ENCODE assay signal across 9 cellular contexts in the genomic region with DNA sequence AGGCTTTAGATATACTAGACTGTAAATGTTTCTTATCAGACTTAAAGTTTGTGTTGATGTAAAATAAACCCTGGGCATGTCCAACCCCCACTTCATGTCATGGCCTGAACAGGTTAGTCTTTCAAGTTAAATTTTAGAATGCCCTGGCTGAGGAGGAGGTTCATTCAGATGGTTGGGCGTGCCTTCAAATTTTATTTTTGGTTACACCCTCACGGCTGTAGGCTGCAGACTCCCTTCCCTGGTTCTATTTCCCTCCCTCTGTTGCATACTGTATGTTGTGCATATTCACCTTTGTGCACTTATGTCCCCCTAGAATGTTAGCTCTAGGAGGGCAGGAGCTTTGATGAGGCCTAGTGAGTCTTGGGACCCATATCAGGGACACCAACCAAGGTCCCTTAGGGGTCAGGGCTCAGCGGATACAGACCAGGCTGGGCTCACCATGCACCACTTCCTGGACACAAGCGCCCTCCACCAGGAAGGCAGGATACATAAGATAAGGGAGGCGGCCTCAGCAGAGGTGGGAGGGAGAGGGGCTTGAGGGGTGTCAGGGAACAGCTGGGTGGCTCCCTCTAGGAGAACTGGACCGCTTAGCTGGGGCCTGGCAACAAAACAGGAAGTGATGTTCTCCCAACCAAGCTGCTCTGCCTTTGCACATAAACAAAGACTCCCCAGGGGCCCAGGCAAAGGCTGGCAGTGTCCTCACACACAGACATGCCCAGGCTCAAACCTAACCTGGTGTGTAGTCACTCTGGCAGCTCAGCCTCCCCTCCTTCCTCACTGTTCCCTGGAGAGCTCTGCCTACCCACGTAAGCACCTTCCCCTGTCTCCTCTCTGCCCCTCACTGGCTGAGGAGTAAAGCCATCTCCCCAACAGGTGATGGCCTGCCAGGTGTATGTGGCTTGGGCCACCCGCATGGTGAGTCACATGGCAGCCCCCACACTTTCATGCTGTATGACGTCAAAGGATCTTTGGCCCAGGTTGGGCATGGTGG. TPM values are rescaled to one million over a fixed set of nuclear protein-coding genes. Genes with fewer than 3 reads are reported as not detected.
DNase-seq lines count a peak whose midpoint lies in the region; ATAC-seq, FAIRE-seq and TF ChIP-seq lines count a peak whose summit lies in the region.
"Had no signal": no experiment of that assay in that cellular context is flagged by ENCODE, and none has a peak within 500 bp of the region (broad histone marks: within the 10 kb centered on the region; RNA-seq: fewer than 3 reads in every experiment).

No MANE protein-coding gene starts in this region.

- H3K36me3 ChIP-seq in breast epithelium (no peaks in the 10 kb centered on the region), left ventricle myocardium inferior (no peaks in the 10 kb centered on the region), aorta (ENCODE audit: control insufficient read depth in 1 of 2, insufficient read depth in 2 of 2, low read length in 1 of 2) (no peaks in the 10 kb centered on the region)

- BruUV-seq in MCF 10A (replicated peaks; lab: Mats Ljungman, UMichigan): no TSS peak

- CTCF ChIA-PET in MCF 10A (lab: Yijun Ruan, JAX): interaction anchor here (0.8 to 2.2 kb wide), 6 partner anchors 18 to 54 kb away, joined by 3 to 10 read pairs (median 5); no protein-coding TSS in a partner anchor
- CTCF ChIA-PET in RWPE1 (lab: Yijun Ruan, JAX): no interaction called here

- no peaks in the 10 kb centered on the region for H3K27me3 Mint-ChIP-seq in MCF 10A (ENCODE audit: insufficient read depth, unreplicated experiment)

- DNase-seq in MCF 10A (ENCODE audit: unreplicated experiment): peak; percentile 75
- DNase-seq in breast epithelium (ENCODE audit: low spot score in 2 of 2): no peak
- DNase-seq in RWPE1 (ENCODE audit: low spot score): peak; percentile 67
- no peak for DNase-seq in left ventricle myocardium inferior
- peak in 1 of 2 donors; percentile 47 for DNase-seq in aorta
- no peak for DNase-seq in frontal cortex (ENCODE audit: low spot score in 2 of 2)
- DNase-seq: activated gamma-delta T cell treated with Interleukin-2 at 50 U/mL for 16 hours had no signal

- H3K27me3 ChIP-seq in breast epithelium: no peaks in the 10 kb centered on the region
- H3K27me3 ChIP-seq in left ventricle myocardium inferior (ENCODE audit: low read depth): no peaks in the 10 kb centered on the region
- H3K27me3 ChIP-seq in aorta (ENCODE audit: control insufficient read depth in 1 of 2, insufficient read depth in 2 of 2, low read length in 1 of 2): no peaks in the 10 kb centered on the region

- 64 to 67% methylated on average over 9 of the region's 9 CpGs for WGBS in aorta, 2 donors

- no peak for TF ChIP-seq POLR2A in breast epithelium (IDR thresholded peaks at IDR 0.05)

- H3K36me3 Mint-ChIP-seq in MCF 10A (ENCODE audit: insufficient read depth, unreplicated experiment): no peaks in the 10 kb centered on the region

- TF ChIP-seq CTCF in MCF 10A (IDR thresholded peaks at IDR 0.05; ENCODE audit: unreplicated experiment): no peak
- TF ChIP-seq CTCF in breast epithelium (IDR thresholded peaks at IDR 0.05): no peak
- TF ChIP-seq CTCF in RWPE1 (conservative IDR thresholded peaks at IDR 0.05; ENCODE audit: low read depth): no peak
- TF ChIP-seq CTCF in left ventricle myocardium inferior (IDR thresholded peaks at IDR 0.05; ENCODE audit: borderline replicate concordance): no peak

- FAIRE-seq in frontal cortex (lab: Jason Lieb, UNC): no peak

- intact Hi-C loops in MCF 10A (cut with micrococcal nuclease): no loop called here
- intact Hi-C loops in breast epithelium (cut with DNase I; ENCODE audit: low total_unique reads): no loop called here
- intact Hi-C loops in left ventricle myocardium inferior (cut with micrococcal nuclease): no loop called here
- intact Hi-C loops in aorta (cut with DNase I): no loop called here

- H3K9me3 Mint-ChIP-seq in MCF 10A (ENCODE audit: unreplicated experiment): no peaks in the 10 kb centered on the region

- no peaks in the 10 kb centered on the region for H3K9me3 ChIP-seq in breast epithelium
- no peaks in the 10 kb centered on the region for H3K9me3 ChIP-seq in left ventricle myocardium inferior (replicated peaks)
- no peaks in the 10 kb centered on the region for H3K9me3 ChIP-seq in aorta (ENCODE audit: control insufficient read depth, low read length)

- ATAC-seq in aorta (ENCODE audit: low FRiP score) (peak; percentile 15), GM19324 (IDR thresholded peaks at IDR 0.05; ENCODE audit: low FRiP score, unreplicated experiment) (no peak), HG03159 (IDR thresholded peaks at IDR 0.05; ENCODE audit: unreplicated experiment) (no peak)

- peaks cover 30% of the 10 kb centered on the region for H3K4me1 Mint-ChIP-seq in MCF 10A (ENCODE audit: insufficient read depth, unreplicated experiment)

- no peak overlapping the region for H3K27ac Mint-ChIP-seq in MCF 10A (ENCODE audit: low read depth, unreplicated experiment)

- H3K4me1 ChIP-seq in breast epithelium: peaks cover 0 to 6% of the 10 kb centered on the region in 2 donors
- peaks cover 40% of the 10 kb centered on the region for H3K4me1 ChIP-seq in left ventricle myocardium inferior
- H3K4me1 ChIP-seq in aorta (ENCODE audit: control insufficient read depth in 1 of 2, insufficient read depth in 2 of 2, low read length in 2 of 2): no peaks in the 10 kb centered on the region

- H3K4me3 ChIP-seq in breast epithelium: no peak overlapping the region
- no peak overlapping the region for H3K4me3 ChIP-seq in left ventricle myocardium inferior
- H3K4me3 ChIP-seq in aorta (ENCODE audit: low read length in 2 of 2): no peak overlapping the region

- H3K27ac ChIP-seq in breast epithelium: peak overlapping the region in 1 of 2 donors; percentile 43
- peak overlapping the region; percentile 86 for H3K27ac ChIP-seq in RWPE1
- H3K27ac ChIP-seq in left ventricle myocardium inferior (replicated peaks): peak overlapping the region; percentile 60
- H3K27ac ChIP-seq in aorta (ENCODE audit: low read depth in 1 of 2, low read length in 2 of 2): no peak overlapping the region

- POLR2A ChIA-PET in MCF 10A (lab: Yijun Ruan, JAX) (interaction anchor here (0.9 to 1.6 kb wide), 4 partner anchors 19 to 116 kb away, joined by 3 to 5 read pairs (median 4); no protein-coding TSS in a partner anchor), RWPE1 (lab: Yijun Ruan, JAX; ENCODE audit: low non-redundant PET) (no interaction called here)

- no peak overlapping the region for H3K4me3 Mint-ChIP-seq in MCF 10A (ENCODE audit: unreplicated experiment)

RNA-seq across cellular contexts. Expression of a gene that starts 5.7 kb away (rescaled TPM):
- total RNA-seq in MCF 10A (2022): 23.1 and 23.5 TPM in 2 replicates
- 10 to 100 TPM; 22.8 to 56.0 (median 26.5) TPM for total RNA-seq in breast epithelium
- 37.3 TPM for total RNA-seq in left ventricle myocardium inferior
- total RNA-seq in aorta: 10 to 100 TPM; 32.4 to 37.2 TPM
- polyA plus RNA-seq in aorta: 10 to 100 TPM in 1 of 2 donors, 1 to 10 TPM in 1; 8.9 to 16.1 TPM
- 31.0 TPM for total RNA-seq in frontal cortex

Comparison
In these comparisons a context has a peak if more than half of its experiments do, and no peak if none do; other contexts are left out.
1. DNase-seq: peak in MCF 10A (single experiment) and RWPE1 (single experiment); none in breast epithelium (0 of 2), left ventricle myocardium inferior (single experiment) and frontal cortex (0 of 2).
2. H3K27ac ChIP-seq: peak in RWPE1 (single experiment) and left ventricle myocardium inferior (single experiment); none in aorta (0 of 2).